8 cellular contexts compared by ENCODE assay signal in the genomic region with DNA sequence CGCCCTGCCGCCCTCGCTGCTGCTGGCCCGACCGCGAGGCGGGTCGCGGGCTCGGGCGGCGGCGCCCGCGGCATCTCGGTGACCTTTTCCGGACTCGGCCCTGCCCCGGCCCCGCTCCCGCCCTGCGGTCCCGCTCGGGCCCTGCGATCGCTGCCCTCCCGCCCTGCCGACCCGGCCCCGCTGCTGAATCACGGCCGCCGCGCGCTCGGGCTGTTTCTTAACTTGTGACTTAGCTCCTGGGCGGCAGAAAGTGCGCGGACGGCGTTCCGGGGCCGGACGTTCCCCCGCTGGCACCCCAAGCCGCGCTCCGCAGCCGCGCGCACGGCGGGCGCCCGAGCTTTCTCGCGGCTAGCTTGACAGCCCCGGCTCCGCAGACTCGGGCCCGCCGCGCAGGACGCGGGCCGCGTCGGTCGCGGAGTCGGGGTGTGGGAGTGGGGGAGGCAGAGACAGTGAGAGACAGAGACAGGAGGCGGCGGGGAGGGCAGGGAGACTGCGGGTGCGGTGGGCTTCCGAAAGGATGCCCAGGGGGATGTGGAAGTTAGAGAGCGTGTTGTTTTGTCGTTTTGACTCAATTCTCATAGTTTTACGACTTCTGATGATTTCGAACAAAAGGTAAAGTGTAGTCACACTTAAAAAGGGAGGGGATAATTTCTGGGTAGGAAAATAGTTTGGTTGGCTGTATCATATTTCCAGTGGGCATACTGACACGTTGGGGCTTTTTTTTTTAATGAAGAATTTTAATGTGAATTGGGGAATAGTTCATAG. TPM values are rescaled to one million over a fixed set of nuclear protein-coding genes. Genes with fewer than 3 reads are reported as not detected.
A peak's percentile ranks its signal among the peaks of the same experiment; 100 is the strongest.
DNase-seq lines count a peak whose midpoint lies in the region; ATAC-seq and TF ChIP-seq lines count a peak whose summit lies in the region.

No MANE protein-coding gene starts in this region.

- H3K36me3 Mint-ChIP-seq in central memory CD8-positive, alpha-beta T cell (ENCODE audit: insufficient read depth) = peaks cover 45% of the 10 kb centered on the region

- peak overlapping the region; percentile 91 for H3K27ac Mint-ChIP-seq in central memory CD8-positive, alpha-beta T cell (ENCODE audit: low read depth)

- H3K27me3 ChIP-seq in BE2C = no peaks in the 10 kb centered on the region
- no peaks in the 10 kb centered on the region for H3K27me3 ChIP-seq in liver (ENCODE audit: control insufficient read depth in 4 of 4, insufficient read depth in 4 of 4, low read length in 3 of 4)

- DNase-seq in BE2C (peak; percentile 33), T-helper 2 cell (peak in 3 of 5 experiments; percentile 23 to 66 (median 38)), superior temporal gyrus (ENCODE audit: extremely low spot score) (no peak)
- peak in 1 of 2 donors; percentile 36 for DNase-seq in central memory CD8-positive, alpha-beta T cell (ENCODE audit: low spot score in 2 of 2)
- peak; percentile 26 to 42 (median 33) for DNase-seq in stimulated activated CD4-positive, alpha-beta T cell treated with anti-CD3 and anti-CD28 coated beads, TNF-alpha, amount 100 ng/mL, for 48 hours (ENCODE audit: low read depth in 3 of 3)

- ATAC-seq in GM19395 (IDR thresholded peaks at IDR 0.05; ENCODE audit: unreplicated experiment) (peak; percentile 34), HG03469 (IDR thresholded peaks at IDR 0.05; ENCODE audit: unreplicated experiment) (peak; percentile 1)
- peak; percentile 27 for ATAC-seq in central memory CD8-positive, alpha-beta T cell (replicated peaks; ENCODE audit: extremely low read depth, poor library complexity, severe bottlenecking)

- peak overlapping the region; percentile 72 for H3K4me3 ChIP-seq in BE2C (ENCODE audit: low read depth, low read length)
- H3K4me3 ChIP-seq in liver (ENCODE audit: low read depth in 1 of 3, low read length in 3 of 3) = peak overlapping the region; percentile 64 to 99 (median 89)

- TF ChIP-seq RAD21 in liver (IDR thresholded peaks at IDR 0.05) = no peak

- under 1% methylated on average over 81 of the region's 81 CpGs for WGBS in liver

- H3K27ac ChIP-seq in liver (ENCODE audit: low read depth in 1 of 2, low read length in 2 of 2) = peak overlapping the region; percentile 94

- H3K4me1 ChIP-seq in BE2C (no peaks in the 10 kb centered on the region), liver (ENCODE audit: control insufficient read depth in 4 of 4, insufficient read depth in 4 of 4, low read length in 3 of 4) (peaks cover 4 to 23% (median 9%) of the 10 kb centered on the region in 4 donors)

- H3K4me1 Mint-ChIP-seq in central memory CD8-positive, alpha-beta T cell = peaks cover 54% of the 10 kb centered on the region

- H3K4me3 Mint-ChIP-seq in central memory CD8-positive, alpha-beta T cell = peak overlapping the region; percentile 96

- no peaks in the 10 kb centered on the region for H3K9me3 ChIP-seq in BE2C
- H3K9me3 ChIP-seq in liver (ENCODE audit: control insufficient read depth in 4 of 4, low read length in 3 of 4) = no peaks in the 10 kb centered on the region

- H3K36me3 ChIP-seq in BE2C (no peaks in the 10 kb centered on the region), liver (ENCODE audit: control insufficient read depth in 4 of 4, insufficient read depth in 3 of 4, low read depth in 1 of 4, low read length in 3 of 4) (peaks cover 0 to 4% (median 0%) of the 10 kb centered on the region in 4 donors)

- TF ChIP-seq CTCF in BE2C (IDR thresholded peaks at IDR 0.05; ENCODE audit: low read depth, low read length) (no peak), liver (IDR thresholded peaks at IDR 0.05; ENCODE audit: low read depth, low read length, missing input control) (no peak)

- no peaks in the 10 kb centered on the region for H3K27me3 Mint-ChIP-seq in central memory CD8-positive, alpha-beta T cell

- H3K9ac ChIP-seq in liver (ENCODE audit: low read depth in 1 of 2, low read length in 2 of 2) = peak overlapping the region; percentile 40 to 77

- H3K9me3 Mint-ChIP-seq in central memory CD8-positive, alpha-beta T cell = no peaks in the 10 kb centered on the region

TF ChIP-seq in liver, 16 proteins besides CTCF, POLR2A, EP300 and RAD21:
- TF ChIP-seq, protein P1, sequence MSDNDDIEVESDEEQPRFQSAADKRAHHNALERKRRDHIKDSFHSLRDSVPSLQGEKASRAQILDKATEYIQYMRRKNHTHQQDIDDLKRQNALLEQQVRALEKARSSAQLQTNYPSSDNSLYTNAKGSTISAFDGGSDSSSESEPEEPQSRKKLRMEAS (IDR thresholded peaks at IDR 0.05) = no peak
- no peak for TF ChIP-seq FOXA2 (IDR thresholded peaks at IDR 0.05)
- no peak for TF ChIP-seq ZBTB33 (IDR thresholded peaks at IDR 0.05)
- no peak for TF ChIP-seq RXRA (IDR thresholded peaks at IDR 0.05)
- TF ChIP-seq HNF4G (IDR thresholded peaks at IDR 0.05) = no peak
- TF ChIP-seq REST (IDR thresholded peaks at IDR 0.05) = no peak
- no peak for TF ChIP-seq YY1 (IDR thresholded peaks at IDR 0.05)
- no peak for TF ChIP-seq JUND (IDR thresholded peaks at IDR 0.05)
- TF ChIP-seq GABPA (IDR thresholded peaks at IDR 0.05 in 1 of 2, conservative IDR thresholded peaks at IDR 0.05 in 1 of 2) = no peak
- no peak for TF ChIP-seq TAF1 (conservative IDR thresholded peaks at IDR 0.05)
- TF ChIP-seq SP1 (IDR thresholded peaks at IDR 0.05) = no peak

RNA-seq across cellular contexts. Expression of gene PRDM2, which starts 49.7 kb away (rescaled TPM):
- polyA plus RNA-seq in BE2C (2012; ENCODE audit: insufficient read depth, insufficient read length, low read depth) = 15.2 TPM
- 10 to 100 TPM in 1 of 2 donors, 1 to 10 TPM in 1; 9.6 to 13.9 TPM for total RNA-seq in liver
- polyA plus RNA-seq in liver = 1 to 10 TPM; 4.5 to 6.2 TPM
